In the genomic region with DNA sequence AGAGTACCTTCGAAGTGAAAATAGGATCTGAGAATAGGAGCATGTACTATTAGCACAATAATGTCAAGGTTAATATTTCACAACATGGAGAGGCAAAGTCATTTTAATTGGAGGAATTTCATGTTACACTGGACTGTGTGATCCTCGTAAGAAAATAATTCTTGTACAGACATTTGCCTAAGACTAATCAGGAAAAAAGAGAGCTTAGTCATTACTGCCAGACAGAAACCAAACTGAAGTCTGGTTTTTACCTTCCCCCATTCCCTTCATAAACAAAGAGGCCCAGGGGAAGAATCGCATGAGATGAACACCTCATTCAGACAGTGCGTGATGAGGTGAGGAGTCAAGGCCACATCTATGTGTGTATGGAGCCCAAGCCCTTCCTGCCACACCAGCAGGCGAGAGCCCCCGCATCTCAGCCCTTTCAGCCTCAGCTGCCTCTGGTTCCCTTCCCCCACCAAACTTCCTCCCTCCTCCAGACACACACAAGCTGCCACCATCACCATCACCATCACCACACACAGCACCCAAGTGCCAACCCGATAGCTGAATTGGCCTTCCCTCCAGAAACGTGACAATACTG, we compare ENCODE assay signal across 1 cellular context.
TF ChIP-seq lines count a peak whose summit lies in the region.

No MANE protein-coding gene starts in this region.

TF ChIP-seq in HepG2, 621 proteins besides CTCF, POLR2A, EP300 and RAD21 (continued from another document):
- TF ChIP-seq, protein P1, sequence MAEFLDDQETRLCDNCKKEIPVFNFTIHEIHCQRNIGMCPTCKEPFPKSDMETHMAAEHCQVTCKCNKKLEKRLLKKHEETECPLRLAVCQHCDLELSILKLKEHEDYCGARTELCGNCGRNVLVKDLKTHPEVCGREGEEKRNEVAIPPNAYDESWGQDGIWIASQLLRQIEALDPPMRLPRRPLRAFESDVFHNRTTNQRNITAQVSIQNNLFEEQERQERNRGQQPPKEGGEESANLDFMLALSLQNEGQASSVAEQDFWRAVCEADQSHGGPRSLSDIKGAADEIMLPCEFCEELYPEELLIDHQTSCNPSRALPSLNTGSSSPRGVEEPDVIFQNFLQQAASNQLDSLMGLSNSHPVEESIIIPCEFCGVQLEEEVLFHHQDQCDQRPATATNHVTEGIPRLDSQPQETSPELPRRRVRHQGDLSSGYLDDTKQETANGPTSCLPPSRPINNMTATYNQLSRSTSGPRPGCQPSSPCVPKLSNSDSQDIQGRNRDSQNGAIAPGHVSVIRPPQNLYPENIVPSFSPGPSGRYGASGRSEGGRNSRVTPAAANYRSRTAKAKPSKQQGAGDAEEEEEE (CRISPR knock-in tag; IDR thresholded peaks at IDR 0.05; ENCODE audit: borderline replicate concordance): no peak
- TF ChIP-seq, protein P2, sequence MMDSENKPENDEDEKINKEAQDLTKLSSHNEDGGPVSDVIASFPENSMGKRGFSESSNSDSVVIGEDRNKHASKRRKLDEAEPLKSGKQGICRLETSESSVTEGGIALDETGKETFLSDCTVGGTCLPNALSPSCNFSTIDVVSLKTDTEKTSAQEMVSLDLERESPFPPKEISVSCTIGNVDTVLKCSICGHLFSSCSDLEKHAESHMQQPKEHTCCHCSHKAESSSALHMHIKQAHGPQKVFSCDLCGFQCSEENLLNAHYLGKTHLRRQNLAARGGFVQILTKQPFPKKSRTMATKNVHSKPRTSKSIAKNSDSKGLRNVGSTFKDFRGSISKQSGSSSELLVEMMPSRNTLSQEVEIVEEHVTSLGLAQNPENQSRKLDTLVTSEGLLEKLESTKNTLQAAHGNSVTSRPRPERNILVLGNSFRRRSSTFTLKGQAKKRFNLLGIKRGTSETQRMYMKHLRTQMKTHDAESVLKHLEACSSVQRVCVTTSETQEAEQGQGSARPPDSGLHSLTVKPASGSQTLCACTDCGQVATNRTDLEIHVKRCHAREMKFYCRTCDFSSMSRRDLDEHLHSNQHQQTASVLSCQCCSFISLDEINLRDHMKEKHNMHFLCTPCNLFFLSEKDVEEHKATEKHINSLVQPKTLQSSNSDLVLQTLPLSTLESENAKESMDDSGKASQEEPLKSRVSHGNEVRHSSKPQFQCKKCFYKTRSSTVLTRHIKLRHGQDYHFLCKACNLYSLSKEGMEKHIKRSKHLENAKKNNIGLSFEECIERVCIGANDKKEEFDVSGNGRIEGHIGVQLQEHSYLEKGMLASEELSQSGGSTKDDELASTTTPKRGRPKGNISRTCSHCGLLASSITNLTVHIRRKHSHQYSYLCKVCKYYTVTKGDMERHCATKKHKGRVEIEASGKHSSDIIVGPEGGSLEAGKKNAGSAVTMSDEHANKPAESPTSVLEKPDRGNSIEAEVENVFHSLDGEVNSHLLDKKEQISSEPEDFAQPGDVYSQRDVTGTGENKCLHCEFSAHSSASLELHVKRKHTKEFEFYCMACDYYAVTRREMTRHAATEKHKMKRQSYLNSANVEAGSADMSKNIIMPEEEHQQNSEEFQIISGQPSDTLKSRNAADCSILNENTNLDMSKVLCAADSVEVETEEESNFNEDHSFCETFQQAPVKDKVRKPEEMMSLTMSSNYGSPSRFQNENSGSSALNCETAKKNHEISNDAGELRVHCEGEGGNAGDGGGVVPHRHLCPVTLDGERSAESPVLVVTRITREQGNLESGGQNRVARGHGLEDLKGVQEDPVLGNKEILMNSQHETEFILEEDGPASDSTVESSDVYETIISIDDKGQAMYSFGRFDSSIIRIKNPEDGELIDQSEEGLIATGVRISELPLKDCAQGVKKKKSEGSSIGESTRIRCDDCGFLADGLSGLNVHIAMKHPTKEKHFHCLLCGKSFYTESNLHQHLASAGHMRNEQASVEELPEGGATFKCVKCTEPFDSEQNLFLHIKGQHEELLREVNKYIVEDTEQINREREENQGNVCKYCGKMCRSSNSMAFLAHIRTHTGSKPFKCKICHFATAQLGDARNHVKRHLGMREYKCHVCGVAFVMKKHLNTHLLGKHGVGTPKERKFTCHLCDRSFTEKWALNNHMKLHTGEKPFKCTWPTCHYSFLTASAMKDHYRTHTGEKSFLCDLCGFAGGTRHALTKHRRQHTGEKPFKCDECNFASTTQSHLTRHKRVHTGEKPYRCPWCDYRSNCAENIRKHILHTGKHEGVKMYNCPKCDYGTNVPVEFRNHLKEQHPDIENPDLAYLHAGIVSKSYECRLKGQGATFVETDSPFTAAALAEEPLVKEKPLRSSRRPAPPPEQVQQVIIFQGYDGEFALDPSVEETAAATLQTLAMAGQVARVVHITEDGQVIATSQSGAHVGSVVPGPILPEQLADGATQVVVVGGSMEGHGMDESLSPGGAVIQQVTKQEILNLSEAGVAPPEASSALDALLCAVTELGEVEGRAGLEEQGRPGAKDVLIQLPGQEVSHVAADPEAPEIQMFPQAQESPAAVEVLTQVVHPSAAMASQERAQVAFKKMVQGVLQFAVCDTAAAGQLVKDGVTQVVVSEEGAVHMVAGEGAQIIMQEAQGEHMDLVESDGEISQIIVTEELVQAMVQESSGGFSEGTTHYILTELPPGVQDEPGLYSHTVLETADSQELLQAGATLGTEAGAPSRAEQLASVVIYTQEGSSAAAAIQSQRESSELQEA (CRISPR knock-in tag; IDR thresholded peaks at IDR 0.05; ENCODE audit: not compliant biosample characterization): no peak
- TF ChIP-seq ZNF121 (CRISPR knock-in tag; IDR thresholded peaks at IDR 0.05) (no peak), EEA1 (CRISPR knock-in tag; IDR thresholded peaks at IDR 0.05; ENCODE audit: borderline replicate concordance) (no peak), CREB1 (IDR thresholded peaks at IDR 0.05) (no peak), CREB1 (CRISPR knock-in tag; IDR thresholded peaks at IDR 0.05) (no peak), ZC3H13 (CRISPR knock-in tag; IDR thresholded peaks at IDR 0.05) (no peak), TAF1 (CRISPR knock-in tag; IDR thresholded peaks at IDR 0.05) (no peak), CEBPZ (IDR thresholded peaks at IDR 0.05; ENCODE audit: low read length) (no peak), ZNF350 (CRISPR knock-in tag; IDR thresholded peaks at IDR 0.05; ENCODE audit: borderline replicate concordance, low read depth) (0 out of 2 replicates have a peak, but pooled peaks have one; percentile 31), MEIS2 (CRISPR knock-in tag; IDR thresholded peaks at IDR 0.05) (no peak), SP4 (CRISPR knock-in tag; IDR thresholded peaks at IDR 0.05) (no peak), ZSCAN29 (CRISPR knock-in tag; conservative IDR thresholded peaks at IDR 0.05) (no peak), POLR2AphosphoS5 (IDR thresholded peaks at IDR 0.05; ENCODE audit: low read depth, low read length) (no peak), POLR2G (IDR thresholded peaks at IDR 0.05; ENCODE audit: low read depth, low read length) (no peak), RFXANK (CRISPR knock-in tag; IDR thresholded peaks at IDR 0.05) (no peak), NFYC (CRISPR knock-in tag; IDR thresholded peaks at IDR 0.05) (no peak), ZFP37 (CRISPR knock-in tag; IDR thresholded peaks at IDR 0.05; ENCODE audit: borderline replicate concordance) (no peak)
- TF ChIP-seq, protein P3, sequence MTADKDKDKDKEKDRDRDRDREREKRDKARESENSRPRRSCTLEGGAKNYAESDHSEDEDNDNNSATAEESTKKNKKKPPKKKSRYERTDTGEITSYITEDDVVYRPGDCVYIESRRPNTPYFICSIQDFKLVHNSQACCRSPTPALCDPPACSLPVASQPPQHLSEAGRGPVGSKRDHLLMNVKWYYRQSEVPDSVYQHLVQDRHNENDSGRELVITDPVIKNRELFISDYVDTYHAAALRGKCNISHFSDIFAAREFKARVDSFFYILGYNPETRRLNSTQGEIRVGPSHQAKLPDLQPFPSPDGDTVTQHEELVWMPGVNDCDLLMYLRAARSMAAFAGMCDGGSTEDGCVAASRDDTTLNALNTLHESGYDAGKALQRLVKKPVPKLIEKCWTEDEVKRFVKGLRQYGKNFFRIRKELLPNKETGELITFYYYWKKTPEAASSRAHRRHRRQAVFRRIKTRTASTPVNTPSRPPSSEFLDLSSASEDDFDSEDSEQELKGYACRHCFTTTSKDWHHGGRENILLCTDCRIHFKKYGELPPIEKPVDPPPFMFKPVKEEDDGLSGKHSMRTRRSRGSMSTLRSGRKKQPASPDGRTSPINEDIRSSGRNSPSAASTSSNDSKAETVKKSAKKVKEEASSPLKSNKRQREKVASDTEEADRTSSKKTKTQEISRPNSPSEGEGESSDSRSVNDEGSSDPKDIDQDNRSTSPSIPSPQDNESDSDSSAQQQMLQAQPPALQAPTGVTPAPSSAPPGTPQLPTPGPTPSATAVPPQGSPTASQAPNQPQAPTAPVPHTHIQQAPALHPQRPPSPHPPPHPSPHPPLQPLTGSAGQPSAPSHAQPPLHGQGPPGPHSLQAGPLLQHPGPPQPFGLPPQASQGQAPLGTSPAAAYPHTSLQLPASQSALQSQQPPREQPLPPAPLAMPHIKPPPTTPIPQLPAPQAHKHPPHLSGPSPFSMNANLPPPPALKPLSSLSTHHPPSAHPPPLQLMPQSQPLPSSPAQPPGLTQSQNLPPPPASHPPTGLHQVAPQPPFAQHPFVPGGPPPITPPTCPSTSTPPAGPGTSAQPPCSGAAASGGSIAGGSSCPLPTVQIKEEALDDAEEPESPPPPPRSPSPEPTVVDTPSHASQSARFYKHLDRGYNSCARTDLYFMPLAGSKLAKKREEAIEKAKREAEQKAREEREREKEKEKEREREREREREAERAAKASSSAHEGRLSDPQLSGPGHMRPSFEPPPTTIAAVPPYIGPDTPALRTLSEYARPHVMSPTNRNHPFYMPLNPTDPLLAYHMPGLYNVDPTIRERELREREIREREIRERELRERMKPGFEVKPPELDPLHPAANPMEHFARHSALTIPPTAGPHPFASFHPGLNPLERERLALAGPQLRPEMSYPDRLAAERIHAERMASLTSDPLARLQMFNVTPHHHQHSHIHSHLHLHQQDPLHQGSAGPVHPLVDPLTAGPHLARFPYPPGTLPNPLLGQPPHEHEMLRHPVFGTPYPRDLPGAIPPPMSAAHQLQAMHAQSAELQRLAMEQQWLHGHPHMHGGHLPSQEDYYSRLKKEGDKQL (CRISPR knock-in tag; IDR thresholded peaks at IDR 0.05; ENCODE audit: low read depth): peak; percentile 71; the same call in 1 of the 2 replicates
- TF ChIP-seq, protein P4, sequence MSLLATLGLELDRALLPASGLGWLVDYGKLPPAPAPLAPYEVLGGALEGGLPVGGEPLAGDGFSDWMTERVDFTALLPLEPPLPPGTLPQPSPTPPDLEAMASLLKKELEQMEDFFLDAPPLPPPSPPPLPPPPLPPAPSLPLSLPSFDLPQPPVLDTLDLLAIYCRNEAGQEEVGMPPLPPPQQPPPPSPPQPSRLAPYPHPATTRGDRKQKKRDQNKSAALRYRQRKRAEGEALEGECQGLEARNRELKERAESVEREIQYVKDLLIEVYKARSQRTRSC (CRISPR knock-in tag; IDR thresholded peaks at IDR 0.05; ENCODE audit: low read depth): no peak
TF ChIP-seq in HepG2: peak in this region for 68.
